ENCODE assay signal across 9 cellular contexts in the genomic region with DNA sequence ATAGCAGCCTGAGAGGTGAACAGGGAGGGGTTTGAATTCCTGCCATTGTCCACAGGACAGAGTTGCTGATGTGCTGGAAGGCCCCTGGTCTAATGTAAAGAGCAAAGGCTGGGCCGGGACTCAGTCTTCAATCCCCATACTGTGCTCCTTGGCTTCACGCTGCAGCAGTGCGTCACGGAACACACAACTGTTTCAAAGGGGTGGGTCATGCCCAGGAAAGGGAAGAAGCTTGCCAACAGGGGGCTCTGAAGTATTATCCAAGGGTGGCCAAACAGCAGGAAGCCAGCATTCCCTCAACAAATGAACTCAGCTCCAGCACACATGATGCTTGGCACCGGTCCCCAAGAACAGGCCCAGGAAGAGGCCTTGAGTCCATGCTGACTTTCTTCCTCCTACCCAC.
DNase-seq lines count a peak whose midpoint lies in the region; ATAC-seq and TF ChIP-seq lines count a peak whose summit lies in the region.
"Had no signal": no experiment of that assay in that cellular context is flagged by ENCODE, and none has a peak within 500 bp of the region (broad histone marks: within the 10 kb centered on the region; RNA-seq: fewer than 3 reads in every experiment).

No MANE protein-coding gene starts in this region.

- ATAC-seq in GM18873 (IDR thresholded peaks at IDR 0.05; ENCODE audit: low FRiP score, unreplicated experiment), result no peak
- no peak for ATAC-seq in Right ventricle myocardium superior (ENCODE audit: poor library complexity)

- H3K27me3 ChIP-seq in AG04450 (ENCODE audit: control insufficient read depth, insufficient read depth, low read length), result no peaks in the 10 kb centered on the region
- H3K27me3 ChIP-seq: ascending aorta had no signal

- in situ Hi-C loops in GM13977 (cut with MboI; ENCODE audit: low pct_unique_long_range_greater_than_20kb, low sequenced_read_pairs, unreplicated experiment), result loop anchor here (10.0 kb wide), 2 partner anchors 169 to 381 kb away; no protein-coding TSS in a partner anchor

- TF ChIP-seq CTCF in AG04450 (IDR thresholded peaks at IDR 0.05; ENCODE audit: low read depth, low read length) (peak; percentile 61), GM13977 (IDR thresholded peaks at IDR 0.05; ENCODE audit: extremely low read depth, insufficient read depth, missing control alignments) (peak; percentile 18), fibroblast of villous mesenchyme (IDR thresholded peaks at IDR 0.05; ENCODE audit: insufficient read depth, low read depth, low read length) (peak; percentile 51)

- no peak overlapping the region for H3K27ac Mint-ChIP-seq in activated T-helper 1 cell treated with anti-CD3 and anti-CD28 coated beads, Interleukin-12 subunit alpha, Interleukin-12 subunit beta, Interleukin-2, Interleukin-4 antibody, amounts not matched to agents 30 ng/mL and 10 ng/mL and 1 ng/mL, durations not matched to agents 14 hours and 24 hours and 36 hours

- DNase-seq in AG04450 (ENCODE audit: low read depth, low spot score) (peak; percentile 48), GM13977 (ENCODE audit: low spot score) (no peak), RKO (ENCODE audit: low spot score) (peak; percentile 46), fibroblast of villous mesenchyme (ENCODE audit: low read depth) (peak; percentile 57), DMS79 (lab: John Stamatoyannopoulos, UW) (no peak), Right ventricle myocardium superior (no peak)
- DNase-seq in activated T-helper 1 cell treated with anti-CD3 and anti-CD28 coated beads, Interleukin-12 subunit alpha, Interleukin-12 subunit beta, Interleukin-2, Interleukin-4 antibody, amounts not matched to agents 30 ng/mL and 10 ng/mL and 1 ng/mL, durations not matched to agents 14 hours and 24 hours and 36 hours (ENCODE audit: low spot score), result no peak

- POLR2A ChIA-PET in AG04450 (lab: Yijun Ruan, JAX), result interaction anchor here (1.4 kb wide), 1 partner anchor 137 kb away, joined by 6 read pairs; a partner anchor contains a TSS

- CTCF ChIA-PET in AG04450 (lab: Charles Lee), result interaction anchor here (0.7 to 2.5 kb wide), 11 partner anchors 11 to 476 kb away, joined by 3 to 12 read pairs (median 3); a partner anchor contains a TSS

- no peaks in the 10 kb centered on the region for H3K27me3 Mint-ChIP-seq in activated T-helper 1 cell treated with anti-CD3 and anti-CD28 coated beads, Interleukin-12 subunit alpha, Interleukin-12 subunit beta, Interleukin-2, Interleukin-4 antibody, amounts not matched to agents 30 ng/mL and 10 ng/mL and 1 ng/mL, durations not matched to agents 14 hours and 24 hours and 36 hours (ENCODE audit: insufficient read depth)

- intact Hi-C loops in activated T-helper 1 cell treated with anti-CD3 and anti-CD28 coated beads, Interleukin-12 subunit alpha, Interleukin-12 subunit beta, Interleukin-2, Interleukin-4 antibody, amounts not matched to agents 30 ng/mL and 10 ng/mL and 1 ng/mL, durations not matched to agents 14 hours and 24 hours and 36 hours (cut with micrococcal nuclease), result loop anchor here (1.0 to 2.0 kb wide), 2 partner anchors 123 to 469 kb away; a partner anchor contains a TSS
- intact Hi-C loops in Right ventricle myocardium superior (cut with DNase I), result loop anchor here (10.0 kb wide), 2 partner anchors 169 to 471 kb away; a partner anchor contains a TSS

- no peaks in the 10 kb centered on the region for H3K9me3 Mint-ChIP-seq in activated T-helper 1 cell treated with anti-CD3 and anti-CD28 coated beads, Interleukin-12 subunit alpha, Interleukin-12 subunit beta, Interleukin-2, Interleukin-4 antibody, amounts not matched to agents 30 ng/mL and 10 ng/mL and 1 ng/mL, durations not matched to agents 14 hours and 24 hours and 36 hours

- peaks cover 69% of the 10 kb centered on the region for H3K4me1 Mint-ChIP-seq in activated T-helper 1 cell treated with anti-CD3 and anti-CD28 coated beads, Interleukin-12 subunit alpha, Interleukin-12 subunit beta, Interleukin-2, Interleukin-4 antibody, amounts not matched to agents 30 ng/mL and 10 ng/mL and 1 ng/mL, durations not matched to agents 14 hours and 24 hours and 36 hours (ENCODE audit: low read depth)

- no peak overlapping the region for H3K4me3 Mint-ChIP-seq in activated T-helper 1 cell treated with anti-CD3 and anti-CD28 coated beads, Interleukin-12 subunit alpha, Interleukin-12 subunit beta, Interleukin-2, Interleukin-4 antibody, amounts not matched to agents 30 ng/mL and 10 ng/mL and 1 ng/mL, durations not matched to agents 14 hours and 24 hours and 36 hours

- peaks cover 4% of the 10 kb centered on the region for H3K36me3 Mint-ChIP-seq in activated T-helper 1 cell treated with anti-CD3 and anti-CD28 coated beads, Interleukin-12 subunit alpha, Interleukin-12 subunit beta, Interleukin-2, Interleukin-4 antibody, amounts not matched to agents 30 ng/mL and 10 ng/mL and 1 ng/mL, durations not matched to agents 14 hours and 24 hours and 36 hours (ENCODE audit: low read depth)

- no peak overlapping the region for H3K4me3 ChIP-seq in AG04450 (ENCODE audit: low read depth, low read length)
- no peak overlapping the region for H3K4me3 ChIP-seq in fibroblast of villous mesenchyme (ENCODE audit: low read depth, low read length)
- H3K4me3 ChIP-seq: ascending aorta had no signal

- H3K9me3 ChIP-seq in AG04450 (ENCODE audit: control insufficient read depth, insufficient read depth, low read length), result no peaks in the 10 kb centered on the region
- H3K9me3 ChIP-seq: ascending aorta had no signal

- no peak overlapping the region for H3K27ac ChIP-seq in AG04450 (ENCODE audit: low read depth, low read length)
- H3K27ac ChIP-seq: ascending aorta had no signal

Comparison
In these comparisons a context has a peak if more than half of its experiments do, and no peak if none do; other contexts are left out.
1. DNase-seq: peak in AG04450 (single experiment), RKO (single experiment) and fibroblast of villous mesenchyme (single experiment); none in GM13977 (single experiment), DMS79 (single experiment), activated T-helper 1 cell treated with anti-CD3 and anti-CD28 coated beads, Interleukin-12 subunit alpha, Interleukin-12 subunit beta, Interleukin-2, Interleukin-4 antibody, amounts not matched to agents 30 ng/mL and 10 ng/mL and 1 ng/mL, durations not matched to agents 14 hours and 24 hours and 36 hours (single experiment) and Right ventricle myocardium superior (single experiment).
2. Peak in every context shown above with its lines, with median percentiles within 50 percentile points of each other: CTCF ChIP-seq.